Comparison of ENCODE assay signal across 10 cellular contexts in genomic region chr2:100975521-100975785, GRCh38.
"Had no signal": no experiment of that assay in that cellular context is flagged by ENCODE, and none has a peak within 500 bp of the region (broad histone marks: within the 10 kb centered on the region; RNA-seq: fewer than 3 reads in every experiment).

No MANE protein-coding gene starts in this region.

- ATAC-seq: HCT116, HepG2 had no signal

- H3K4me3 ChIP-seq: GM23248, HAP-1 had no signal

- FAIRE-seq: HepG2 had no signal

- H3K27ac ChIP-seq: GM23248, HL-60, KMS-11 had no signal

- DNase-seq: GM23248, GOT3, H7, HFFc6, KBM-7 had no signal

- H3K9ac ChIP-seq: GM23248, KMS-11 had no signal

- H3K36me3 ChIP-seq: HAP-1 had no signal

- H3K9me3 ChIP-seq: HAP-1 had no signal

- H3K4me2 ChIP-seq: KMS-11 had no signal
